In genomic region chr1:56466541-56466940, GRCh38 we compare ENCODE assay signal across 22 cellular contexts.
"Had no signal": no experiment of that assay in that cellular context is flagged by ENCODE, and none has a peak within 500 bp of the region (broad histone marks: within the 10 kb centered on the region; RNA-seq: fewer than 3 reads in every experiment).

No MANE protein-coding gene starts in this region.

- H3K4me3 Mint-ChIP-seq: natural killer cell treated with Interleukin-12 subunit alpha and Interleukin-12 subunit beta and Interleukin-15 and Interleukin-18, amount 100 ng/mL, for 72 hours; neural progenitor cell; stimulated activated naive B cell treated with anti-CD40 and anti-IgM and Interleukin-4, amounts not matched to agents 10 μg/mL and 1 μg/mL and 100 μg/mL, for 72 hours; stimulated activated naive CD8-positive, alpha-beta T cell treated with anti-CD3 and anti-CD28 coated beads, Interleukin-15, amount 100 ng/mL, for 72 hours had no signal

- H3K9me3 Mint-ChIP-seq: natural killer cell treated with Interleukin-12 subunit alpha and Interleukin-12 subunit beta and Interleukin-15 and Interleukin-18, amount 100 ng/mL, for 72 hours; stimulated activated naive B cell treated with anti-CD40 and anti-IgM and Interleukin-4, amounts not matched to agents 10 μg/mL and 1 μg/mL and 100 μg/mL, for 72 hours; stimulated activated naive CD8-positive, alpha-beta T cell treated with anti-CD3 and anti-CD28 coated beads, Interleukin-15, amount 100 ng/mL, for 72 hours had no signal

- H3K36me3 ChIP-seq: heart left ventricle, neural progenitor cell, pancreas, prostate gland, sigmoid colon, thoracic aorta, transverse colon had no signal

- ATAC-seq: esophagus mucosa; natural killer cell treated with Interleukin-12 subunit alpha and Interleukin-12 subunit beta and Interleukin-15 and Interleukin-18, amount 100 ng/mL, for 72 hours; stimulated activated naive B cell treated with anti-CD40 and anti-IgM and Interleukin-4, amounts not matched to agents 10 μg/mL and 1 μg/mL and 100 μg/mL, for 72 hours; stimulated activated naive CD8-positive, alpha-beta T cell treated with anti-CD3 and anti-CD28 coated beads, Interleukin-15, amount 100 ng/mL, for 72 hours had no signal

- H3K4me1 Mint-ChIP-seq: stimulated activated naive CD8-positive, alpha-beta T cell treated with anti-CD3 and anti-CD28 coated beads, Interleukin-15, amount 100 ng/mL, for 72 hours had no signal

- H3K27ac Mint-ChIP-seq: natural killer cell treated with Interleukin-12 subunit alpha and Interleukin-12 subunit beta and Interleukin-15 and Interleukin-18, amount 100 ng/mL, for 72 hours; neural progenitor cell; stimulated activated naive B cell treated with anti-CD40 and anti-IgM and Interleukin-4, amounts not matched to agents 10 μg/mL and 1 μg/mL and 100 μg/mL, for 72 hours; stimulated activated naive CD8-positive, alpha-beta T cell treated with anti-CD3 and anti-CD28 coated beads, Interleukin-15, amount 100 ng/mL, for 72 hours had no signal

- H3K4me1 ChIP-seq: prostate gland, sigmoid colon had no signal

- DNase-seq: cortex of kidney; effector memory CD4-positive, alpha-beta T cell; heart left ventricle; hippocampal formation; kidney glomerular epithelial cell; mesenchymal stem cell; midbrain; occipital lobe; pancreas; sigmoid colon; stimulated activated CD4-positive, alpha-beta T cell treated with anti-CD3 and anti-CD28 coated beads, Interleukin-2, amount 100 ng/mL, for 24 hours; stimulated activated CD4-positive, alpha-beta T cell treated with anti-CD3 and anti-CD28 coated beads, Interleukin-4, amount 100 ng/mL, for 4 hours; stimulated activated naive B cell treated with anti-CD40 and anti-IgM and Interleukin-4, amounts not matched to agents 10 μg/mL and 1 μg/mL and 100 μg/mL, for 72 hours; stimulated activated naive CD8-positive, alpha-beta T cell treated with anti-CD3 and anti-CD28 coated beads, Interleukin-15, amount 100 ng/mL, for 72 hours; transverse colon had no signal

- H3K9me3 ChIP-seq: heart left ventricle, pancreas, prostate gland, sigmoid colon, thoracic aorta, transverse colon had no signal

- H3K36me3 Mint-ChIP-seq: natural killer cell treated with Interleukin-12 subunit alpha and Interleukin-12 subunit beta and Interleukin-15 and Interleukin-18, amount 100 ng/mL, for 72 hours; neural progenitor cell; stimulated activated naive B cell treated with anti-CD40 and anti-IgM and Interleukin-4, amounts not matched to agents 10 μg/mL and 1 μg/mL and 100 μg/mL, for 72 hours had no signal

- H3K27ac ChIP-seq: neural progenitor cell, pancreas, prostate gland, sigmoid colon, skin epidermis, thoracic aorta, transverse colon had no signal

- H3K4me3 ChIP-seq: heart left ventricle, lung, neural progenitor cell, pancreas, prostate gland, sigmoid colon, skin epidermis, thoracic aorta, transverse colon had no signal

- H3K27me3 ChIP-seq: heart left ventricle, neural progenitor cell, pancreas, sigmoid colon, transverse colon had no signal
